In the genomic region with DNA sequence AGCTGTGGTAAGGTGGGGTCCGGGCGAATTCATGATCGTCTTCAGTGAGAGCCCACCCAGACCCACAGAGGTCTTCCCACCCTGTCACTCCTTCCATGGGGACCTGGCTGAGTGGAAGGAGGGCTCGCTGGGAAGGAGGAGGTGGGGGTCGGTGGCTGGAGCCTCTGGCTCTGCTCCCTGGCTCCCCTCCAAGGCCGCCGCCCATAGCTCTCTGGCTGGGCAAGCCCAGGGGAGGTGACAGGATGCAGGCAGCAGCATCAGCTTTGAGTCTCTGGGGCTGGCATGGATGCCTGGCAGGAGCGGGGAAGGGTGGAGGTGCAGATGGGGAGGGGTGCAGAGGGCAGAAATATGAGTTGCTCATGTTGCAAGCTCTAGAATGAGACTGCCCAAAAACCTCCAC, we compare ENCODE assay signal across 17 cellular contexts.
DNase-seq lines count a peak whose midpoint lies in the region; FAIRE-seq and TF ChIP-seq lines count a peak whose summit lies in the region.
"Had no signal": no experiment of that assay in that cellular context is flagged by ENCODE, and none has a peak within 500 bp of the region (broad histone marks: within the 10 kb centered on the region; RNA-seq: fewer than 3 reads in every experiment).

No MANE protein-coding gene starts in this region.

- H4K91ac ChIP-seq in H1 (replicated peaks; ENCODE audit: insufficient read length, low read length), result no peak overlapping the region

- DNase-seq in DMS79 treated with DMSO at 0.1 percent for 48 hours (lab: John Stamatoyannopoulos, UW) (peak; percentile 14), DMS79 (lab: John Stamatoyannopoulos, UW) (no peak), COR-L47 (lab: John Stamatoyannopoulos, UW) (peak; percentile 9), NCI-H1105 treated with DMSO at 0.1 percent for 48 hours (lab: John Stamatoyannopoulos, UW) (peak; percentile 13), H1 (ENCODE audit: low read depth in 1 of 2, low spot score in 2 of 2) (no peak), NAMALWA (ENCODE audit: low spot score) (no peak), GM13977 (ENCODE audit: low spot score) (no peak), T1000 (lab: John Stamatoyannopoulos, UW) (no peak)
- DNase-seq: 8988T; Calu3; CD4-positive, alpha-beta memory T cell; GF-D8; HCEC 1CT; IMR-90 had no signal

- in situ Hi-C loops in GM13977 (cut with MboI; ENCODE audit: low pct_unique_long_range_greater_than_20kb, low sequenced_read_pairs, unreplicated experiment), result no loop called here

- no peaks in the 10 kb centered on the region; a peak in 1 of 7 replicates for H3K27me3 ChIP-seq in H1 (replicated peaks in 1 of 4; ENCODE audit: control insufficient read depth in 3 of 4, extremely low read depth in 1 of 4, insufficient read depth in 3 of 4, low read length in 3 of 4)

- no peak overlapping the region for H4K8ac ChIP-seq in H1 (ENCODE audit: extremely low read depth, insufficient read depth, low read length)

- CTCF ChIA-PET in H1 (lab: Charles Lee; ENCODE audit: partially characterized antibody), result interaction anchor here (1.0 to 2.0 kb wide), 4 partner anchors 12 to 167 kb away, joined by 3 to 7 read pairs (median 4); no protein-coding TSS in a partner anchor

- no peak overlapping the region for H3K56ac ChIP-seq in H1 (replicated peaks; ENCODE audit: insufficient read length, low read depth, low read length)

- peaks cover 7% of the 10 kb centered on the region; the same call in 1 of the 2 replicates for H3K23me2 ChIP-seq in H1 (ENCODE audit: low read depth, low read length)

- no peaks in the 10 kb centered on the region for H3K36me3 ChIP-seq in H1 (ENCODE audit: control insufficient read depth in 2 of 4, insufficient read depth in 4 of 4, low read length in 3 of 4)
- H3K36me3 ChIP-seq: BLaER1 had no signal

- H3K14ac ChIP-seq in H1 (ENCODE audit: insufficient read length), result no peak overlapping the region

- H4K20me1 ChIP-seq in H1 (replicated peaks in 1 of 2; ENCODE audit: control insufficient read depth in 1 of 2, insufficient read depth in 2 of 2, low read length in 2 of 2), result no peaks in the 10 kb centered on the region

- H3K79me1 ChIP-seq in H1 (ENCODE audit: low read depth, low read length), result no peaks in the 10 kb centered on the region; the same call in 1 of the 2 replicates

- no peak for TF ChIP-seq POLR2A in H1 (IDR thresholded peaks at IDR 0.05; ENCODE audit: control extremely low read depth in 1 of 2, low read depth in 2 of 2, low read length in 2 of 2)

- H3K4me1 ChIP-seq in H1 (replicated peaks in 1 of 4; ENCODE audit: control insufficient read depth in 3 of 4, insufficient read depth in 4 of 4, low read length in 3 of 4), result peaks cover 0 to 29% (median 15%) of the 10 kb centered on the region in 4 experiments; a peak in 5 of 7 replicates

- no peak overlapping the region for H2AK5ac ChIP-seq in H1 (ENCODE audit: low read depth, low read length)

- H3K27ac ChIP-seq in H1 (ENCODE audit: low read depth, low read length), result no peak overlapping the region
- H3K27ac ChIP-seq: BLaER1 had no signal

- WGBS in H1 (ENCODE audit: extremely low coverage in 1 of 2, insufficient coverage in 1 of 2, insufficient read length in 1 of 2, insufficient replicate concordance in 2 of 2, low coverage in 1 of 2, low lambda C conversion rate in 2 of 2, missing lambda C conversion rate in 1 of 2), 2 experiments, result 83% methylated on average over 7 of the region's 8 CpGs; no CpG with 5 or more reads in 1 of the 2 experiments

- no peak overlapping the region for H2AFZ ChIP-seq in H1 (ENCODE audit: low read length)

- POLR2A ChIA-PET in H1 (lab: Charles Lee; ENCODE audit: partially characterized antibody), result no interaction called here

- no peak for TF ChIP-seq EP300 in H1 (IDR thresholded peaks at IDR 0.05; ENCODE audit: borderline replicate concordance in 1 of 2, low read depth in 2 of 2, low read length in 2 of 2)

- H3K23ac ChIP-seq in H1 (ENCODE audit: insufficient read length), result no peak overlapping the region

- no peak overlapping the region for H3K4me3 ChIP-seq in H1 (ENCODE audit: extremely low read depth in 1 of 4, insufficient read depth in 2 of 4, low read depth in 3 of 4, low read length in 4 of 4)
- H3K4me3 ChIP-seq: BLaER1, K562 had no signal

- H3K18ac ChIP-seq in H1 (ENCODE audit: extremely low read depth, low read length), result no peak overlapping the region; the same call in 1 of the 2 replicates

- H2BK20ac ChIP-seq in H1 (ENCODE audit: low read length), result peak overlapping the region; percentile 72; the same call in 1 of the 2 replicates

- no peak for TF ChIP-seq RAD21 in H1 (IDR thresholded peaks at IDR 0.05 in 1 of 2, conservative IDR thresholded peaks at IDR 0.05 in 1 of 2; ENCODE audit: low read depth in 2 of 2, low read length in 2 of 2)

- no peak overlapping the region for H3K9ac ChIP-seq in H1 (replicated peaks in 1 of 4; ENCODE audit: extremely low read depth in 1 of 4, low read depth in 3 of 4, low read length in 3 of 4)
- H3K9ac ChIP-seq: BLaER1 had no signal

- peak overlapping the region; percentile 55; the same call in 1 of the 2 replicates for H2BK12ac ChIP-seq in H1 (ENCODE audit: low read depth, low read length)

- peak overlapping the region in 1 of 2 experiments; percentile 97; a peak in 1 of 4 replicates for H3K4me2 ChIP-seq in H1 (ENCODE audit: insufficient read depth in 1 of 2, low read depth in 2 of 2, low read length in 2 of 2)
- H3K4me2 ChIP-seq: BLaER1 had no signal

- no peaks in the 10 kb centered on the region for H3K79me2 ChIP-seq in H1 (ENCODE audit: control insufficient read depth in 1 of 2, insufficient read depth in 2 of 2, low read length in 2 of 2)

- H3K4ac ChIP-seq in H1 (replicated peaks; ENCODE audit: insufficient read length, low read depth, low read length), result no peak overlapping the region

- TF ChIP-seq CTCF in H1 (IDR thresholded peaks at IDR 0.05; ENCODE audit: control extremely low read depth in 1 of 3, insufficient read depth in 1 of 3, low read depth in 1 of 3, low read length in 3 of 3) (no peak), GM13977 (IDR thresholded peaks at IDR 0.05; ENCODE audit: extremely low read depth, insufficient read depth, missing control alignments) (no peak)

- no peak for FAIRE-seq in H1 (lab: Jason Lieb, UNC)
- FAIRE-seq: HTR-8/SVneo, K562 had no signal

- no peaks in the 10 kb centered on the region for H3K9me3 ChIP-seq in H1 (ENCODE audit: insufficient read depth in 2 of 2, low read depth in 1 of 2, low read length in 1 of 2)
- H3K9me3 ChIP-seq: BLaER1 had no signal

- H2BK5ac ChIP-seq in H1 (ENCODE audit: low read depth, low read length), result no peak overlapping the region

- H2BK15ac ChIP-seq in H1 (ENCODE audit: low read length), result 0 out of 2 replicates have a peak overlapping the region, but pooled peaks have one; percentile 83

- no peak overlapping the region for H2BK120ac ChIP-seq in H1 (replicated peaks; ENCODE audit: low read depth, low read length)

- no peak overlapping the region for H4K5ac ChIP-seq in H1 (ENCODE audit: insufficient read length, low read depth, low read length)

TF ChIP-seq in H1, 55 proteins besides CTCF, POLR2A, EP300 and RAD21 (continues in another document):
- TF ChIP-seq KDM1A (IDR thresholded peaks at IDR 0.05; ENCODE audit: borderline replicate concordance, low read length) (no peak), TEAD4 (IDR thresholded peaks at IDR 0.05; ENCODE audit: low read depth, low read length) (no peak), RBBP5 (IDR thresholded peaks at IDR 0.05; ENCODE audit: borderline replicate concordance, low read depth, low read length) (no peak), BRCA1 (IDR thresholded peaks at IDR 0.05; ENCODE audit: low read depth, low read length) (no peak), GABPA (IDR thresholded peaks at IDR 0.05; ENCODE audit: borderline replicate concordance, insufficient read depth, low read length) (no peak), SIN3A (conservative IDR thresholded peaks at IDR 0.05 in 1 of 2, IDR thresholded peaks at IDR 0.05 in 1 of 2; ENCODE audit: low read depth in 1 of 2, low read length in 2 of 2) (no peak), FOSL1 (IDR thresholded peaks at IDR 0.05; ENCODE audit: insufficient read depth, low read depth, low read length) (no peak), EGR1 (IDR thresholded peaks at IDR 0.05; ENCODE audit: borderline replicate concordance, low read depth, low read length) (no peak)
- TF ChIP-seq, protein P1, sequence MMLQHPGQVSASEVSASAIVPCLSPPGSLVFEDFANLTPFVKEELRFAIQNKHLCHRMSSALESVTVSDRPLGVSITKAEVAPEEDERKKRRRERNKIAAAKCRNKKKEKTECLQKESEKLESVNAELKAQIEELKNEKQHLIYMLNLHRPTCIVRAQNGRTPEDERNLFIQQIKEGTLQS (IDR thresholded peaks at IDR 0.05; ENCODE audit: insufficient read depth, low read depth, low read length), result no peak
- TF ChIP-seq, protein P2, sequence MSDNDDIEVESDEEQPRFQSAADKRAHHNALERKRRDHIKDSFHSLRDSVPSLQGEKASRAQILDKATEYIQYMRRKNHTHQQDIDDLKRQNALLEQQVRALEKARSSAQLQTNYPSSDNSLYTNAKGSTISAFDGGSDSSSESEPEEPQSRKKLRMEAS (IDR thresholded peaks at IDR 0.05), result no peak

Comparison
In these comparisons a context has a peak if more than half of its experiments do, and no peak if none do; other contexts are left out.
1. DNase-seq: peak in DMS79 treated with DMSO at 0.1 percent for 48 hours (single experiment), COR-L47 (single experiment) and NCI-H1105 treated with DMSO at 0.1 percent for 48 hours (single experiment); none in DMS79 (single experiment), H1 (0 of 2), NAMALWA (single experiment), GM13977 (single experiment) and T1000 (single experiment).